Comparison of ENCODE assay signal across 9 cellular contexts in the genomic region with DNA sequence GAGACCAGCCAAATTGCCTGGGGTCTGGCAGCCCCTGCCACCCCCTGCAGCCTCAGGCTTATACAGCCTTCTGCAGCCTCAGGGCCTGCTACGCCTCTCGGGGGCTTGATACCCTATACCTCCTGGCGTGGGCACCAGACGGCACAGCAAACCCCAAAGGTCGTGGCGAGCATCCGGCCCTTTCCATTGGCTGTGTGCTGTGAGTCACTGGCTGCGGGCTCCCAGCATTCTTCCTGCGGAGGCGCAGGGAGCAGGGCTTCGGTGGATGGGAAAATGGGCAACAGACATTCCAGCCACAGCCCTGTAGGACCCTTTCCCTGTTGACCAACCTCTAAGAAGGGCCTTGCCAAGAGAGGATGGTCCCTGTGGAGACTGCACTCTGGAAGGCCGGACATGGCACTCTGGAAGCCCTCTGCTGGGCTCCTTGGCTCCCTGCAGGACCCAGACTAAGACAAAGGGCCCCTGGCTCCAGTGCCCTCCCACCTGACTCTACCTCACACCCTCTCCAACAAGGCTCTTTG. TPM values are rescaled to one million over a fixed set of nuclear protein-coding genes. Genes with fewer than 3 reads are reported as not detected.
A peak's percentile ranks its signal among the peaks of the same experiment; 100 is the strongest.
DNase-seq lines count a peak whose midpoint lies in the region; ATAC-seq and TF ChIP-seq lines count a peak whose summit lies in the region.
"Had no signal": no experiment of that assay in that cellular context is flagged by ENCODE, and none has a peak within 500 bp of the region (broad histone marks: within the 10 kb centered on the region; RNA-seq: fewer than 3 reads in every experiment).

No MANE protein-coding gene starts in this region.

- no peak overlapping the region for H3K18ac ChIP-seq in mesendoderm (ENCODE audit: low read length)

- no peak overlapping the region for H3K9ac ChIP-seq in mesendoderm (ENCODE audit: low read length)

- no peak overlapping the region for H2BK120ac ChIP-seq in mesendoderm (ENCODE audit: low read depth, low read length)

- no peak overlapping the region for H2AK5ac ChIP-seq in mesendoderm (ENCODE audit: low read length)

- no peak overlapping the region for H3K4me2 ChIP-seq in mesendoderm (ENCODE audit: low read length)

- peak overlapping the region; percentile 46 for H3K56ac ChIP-seq in mesendoderm (ENCODE audit: low read length)

- H3K27ac ChIP-seq in coronary artery (no peak overlapping the region), mesendoderm (ENCODE audit: low read depth, low read length) (no peak overlapping the region)

- H4K8ac ChIP-seq in mesendoderm (ENCODE audit: low read depth, low read length), result no peak overlapping the region

- no peak overlapping the region for H2BK15ac ChIP-seq in mesendoderm (replicated peaks; ENCODE audit: low read depth)

- DNase-seq in COLO668 (lab: John Stamatoyannopoulos, UW; ENCODE audit: unreplicated experiment) (peak; percentile 19), LHCN-M2 (ENCODE audit: low read depth) (peak; percentile 68), coronary artery (ENCODE audit: low spot score) (peak; percentile 63), mesendoderm (peak; percentile 75), middle frontal gyrus (ENCODE audit: extremely low spot score, low spot score) (no peak)
- DNase-seq: MM.1S had no signal

- no peaks in the 10 kb centered on the region for H3K36me3 ChIP-seq in mesendoderm (ENCODE audit: control insufficient read depth, insufficient read depth, low read length)

- no peak for TF ChIP-seq CTCF in coronary artery (IDR thresholded peaks at IDR 0.05)

- H3K23ac ChIP-seq in mesendoderm (ENCODE audit: low read length), result no peak overlapping the region

- no peak overlapping the region for H3K4ac ChIP-seq in mesendoderm (ENCODE audit: low read depth, low read length)

- ATAC-seq in HG03439 (IDR thresholded peaks at IDR 0.05; ENCODE audit: unreplicated experiment), result no peak
- ATAC-seq in HG02678 (IDR thresholded peaks at IDR 0.05; ENCODE audit: unreplicated experiment), result no peak
- ATAC-seq in HG03469 (IDR thresholded peaks at IDR 0.05; ENCODE audit: unreplicated experiment), result no peak

- WGBS in mesendoderm (ENCODE audit: extremely low coverage, insufficient coverage, low lambda C conversion rate), result no CpG with 5 or more reads among the region's 12 CpGs

- H3K4me3 ChIP-seq in coronary artery (no peak overlapping the region), mesendoderm (ENCODE audit: low read length) (no peak overlapping the region)

- H2BK5ac ChIP-seq in mesendoderm (ENCODE audit: low read length), result no peak overlapping the region

- no peak overlapping the region for H4K5ac ChIP-seq in mesendoderm (ENCODE audit: low read length)

- no peaks in the 10 kb centered on the region for H3K79me1 ChIP-seq in mesendoderm (ENCODE audit: low read length)

- no peaks in the 10 kb centered on the region for H3K79me2 ChIP-seq in mesendoderm (ENCODE audit: control insufficient read depth, insufficient read depth, low read length)

- H3K27me3 ChIP-seq in mesendoderm (ENCODE audit: insufficient read depth, low read length, poor library complexity), result no peaks in the 10 kb centered on the region

- no peaks in the 10 kb centered on the region for H3K4me1 ChIP-seq in mesendoderm (ENCODE audit: control insufficient read depth, low read depth, low read length)

RNA-seq across cellular contexts. Expression of a gene that starts 59.6 kb away (rescaled TPM):
- total RNA-seq in LHCN-M2 (2014; rRNA removed), result 14.6 and 22.0 TPM in 2 replicates
- 115 TPM for polyA plus RNA-seq in LHCN-M2 (2012)
- 0.10 TPM for polyA plus RNA-seq in mesendoderm (2013, experiment 1 of 2)
- polyA plus RNA-seq in mesendoderm (2013, experiment 2 of 2), result 0.07 TPM
